In the genomic region with DNA sequence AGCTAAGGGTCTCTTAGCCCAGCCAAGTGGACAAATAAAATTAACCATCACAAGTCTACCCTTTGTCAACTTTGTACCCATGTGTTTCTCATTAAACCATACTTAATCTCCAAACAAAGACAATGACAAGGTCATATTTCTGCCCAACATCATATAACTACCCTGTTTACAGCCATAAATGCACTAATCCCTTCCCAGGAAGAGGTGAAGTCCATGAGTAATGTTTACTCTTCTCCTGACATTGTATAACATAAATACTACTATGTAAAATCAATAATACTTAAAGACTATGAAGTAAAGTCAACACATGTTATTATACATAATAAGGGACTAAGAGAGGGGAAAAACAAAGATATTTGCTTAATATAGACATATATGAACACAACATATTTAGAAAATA, we compare ENCODE assay signal across 1 cellular context.
A peak's percentile ranks its signal among the peaks of the same experiment; 100 is the strongest.
TF ChIP-seq lines count a peak whose summit lies in the region.

No MANE protein-coding gene starts in this region.

TF ChIP-seq in HepG2, 621 proteins besides CTCF, POLR2A, EP300 and RAD21 (continued from another document and continues in another):
- TF ChIP-seq, protein P1, sequence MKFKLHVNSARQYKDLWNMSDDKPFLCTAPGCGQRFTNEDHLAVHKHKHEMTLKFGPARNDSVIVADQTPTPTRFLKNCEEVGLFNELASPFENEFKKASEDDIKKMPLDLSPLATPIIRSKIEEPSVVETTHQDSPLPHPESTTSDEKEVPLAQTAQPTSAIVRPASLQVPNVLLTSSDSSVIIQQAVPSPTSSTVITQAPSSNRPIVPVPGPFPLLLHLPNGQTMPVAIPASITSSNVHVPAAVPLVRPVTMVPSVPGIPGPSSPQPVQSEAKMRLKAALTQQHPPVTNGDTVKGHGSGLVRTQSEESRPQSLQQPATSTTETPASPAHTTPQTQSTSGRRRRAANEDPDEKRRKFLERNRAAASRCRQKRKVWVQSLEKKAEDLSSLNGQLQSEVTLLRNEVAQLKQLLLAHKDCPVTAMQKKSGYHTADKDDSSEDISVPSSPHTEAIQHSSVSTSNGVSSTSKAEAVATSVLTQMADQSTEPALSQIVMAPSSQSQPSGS (CRISPR knock-in tag; IDR thresholded peaks at IDR 0.05) = no peak
- peak; percentile 69 for TF ChIP-seq RARA (CRISPR knock-in tag; IDR thresholded peaks at IDR 0.05)
- TF ChIP-seq PHF21A (CRISPR knock-in tag; IDR thresholded peaks at IDR 0.05) = no peak
- no peak for TF ChIP-seq ZFP41 (CRISPR knock-in tag; IDR thresholded peaks at IDR 0.05; ENCODE audit: borderline replicate concordance)
- no peak for TF ChIP-seq ZNF605 (CRISPR knock-in tag; IDR thresholded peaks at IDR 0.05)
- no peak for TF ChIP-seq NONO (IDR thresholded peaks at IDR 0.05)
- no peak for TF ChIP-seq NONO (CRISPR knock-in tag; conservative IDR thresholded peaks at IDR 0.05)
- TF ChIP-seq MAZ (IDR thresholded peaks at IDR 0.05; ENCODE audit: borderline replicate concordance, low read depth, low read length) = no peak
- no peak for TF ChIP-seq MAZ (CRISPR knock-in tag; IDR thresholded peaks at IDR 0.05; ENCODE audit: low read depth)
- no peak for TF ChIP-seq ZNF766 (CRISPR knock-in tag; IDR thresholded peaks at IDR 0.05; ENCODE audit: borderline replicate concordance)
- no peak for TF ChIP-seq ZNF343 (CRISPR knock-in tag; IDR thresholded peaks at IDR 0.05)
- peak; percentile 21; the same call in 1 of the 2 replicates for TF ChIP-seq SAP130 (CRISPR knock-in tag; IDR thresholded peaks at IDR 0.05; ENCODE audit: low read depth)
- TF ChIP-seq DNMT3B (CRISPR knock-in tag; conservative IDR thresholded peaks at IDR 0.05) = no peak
- TF ChIP-seq KDM6A (CRISPR knock-in tag; IDR thresholded peaks at IDR 0.05; ENCODE audit: low read depth) = peak; percentile 39; the same call in 1 of the 2 replicates
- no peak for TF ChIP-seq ZNF3 (CRISPR knock-in tag; IDR thresholded peaks at IDR 0.05)
- no peak for TF ChIP-seq MEF2D (CRISPR knock-in tag; IDR thresholded peaks at IDR 0.05)
- no peak for TF ChIP-seq ZNF619 (CRISPR knock-in tag; IDR thresholded peaks at IDR 0.05)
- no peak for TF ChIP-seq MBNL3 (CRISPR knock-in tag; conservative IDR thresholded peaks at IDR 0.05)
- TF ChIP-seq ZNF335 (CRISPR knock-in tag; IDR thresholded peaks at IDR 0.05) = no peak
- no peak for TF ChIP-seq BHLHE40 (IDR thresholded peaks at IDR 0.05; ENCODE audit: low read length)
- TF ChIP-seq ZNF562 (CRISPR knock-in tag; IDR thresholded peaks at IDR 0.05; ENCODE audit: borderline replicate concordance) = no peak
- no peak for TF ChIP-seq KLF6 (CRISPR knock-in tag; IDR thresholded peaks at IDR 0.05)
- no peak for TF ChIP-seq HOXA7 (CRISPR knock-in tag; IDR thresholded peaks at IDR 0.05)
- no peak for TF ChIP-seq ZNF160 (CRISPR knock-in tag; IDR thresholded peaks at IDR 0.05)
- TF ChIP-seq ZNF720 (CRISPR knock-in tag; IDR thresholded peaks at IDR 0.05) = no peak
- TF ChIP-seq, protein P2, sequence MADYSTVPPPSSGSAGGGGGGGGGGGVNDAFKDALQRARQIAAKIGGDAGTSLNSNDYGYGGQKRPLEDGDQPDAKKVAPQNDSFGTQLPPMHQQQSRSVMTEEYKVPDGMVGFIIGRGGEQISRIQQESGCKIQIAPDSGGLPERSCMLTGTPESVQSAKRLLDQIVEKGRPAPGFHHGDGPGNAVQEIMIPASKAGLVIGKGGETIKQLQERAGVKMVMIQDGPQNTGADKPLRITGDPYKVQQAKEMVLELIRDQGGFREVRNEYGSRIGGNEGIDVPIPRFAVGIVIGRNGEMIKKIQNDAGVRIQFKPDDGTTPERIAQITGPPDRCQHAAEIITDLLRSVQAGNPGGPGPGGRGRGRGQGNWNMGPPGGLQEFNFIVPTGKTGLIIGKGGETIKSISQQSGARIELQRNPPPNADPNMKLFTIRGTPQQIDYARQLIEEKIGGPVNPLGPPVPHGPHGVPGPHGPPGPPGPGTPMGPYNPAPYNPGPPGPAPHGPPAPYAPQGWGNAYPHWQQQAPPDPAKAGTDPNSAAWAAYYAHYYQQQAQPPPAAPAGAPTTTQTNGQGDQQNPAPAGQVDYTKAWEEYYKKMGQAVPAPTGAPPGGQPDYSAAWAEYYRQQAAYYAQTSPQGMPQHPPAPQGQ (CRISPR knock-in tag; IDR thresholded peaks at IDR 0.05; ENCODE audit: borderline replicate concordance) = no peak
- TF ChIP-seq RXRB (CRISPR knock-in tag; IDR thresholded peaks at IDR 0.05; ENCODE audit: borderline replicate concordance) = peak; percentile 53; the same call in 1 of the 2 replicates
- TF ChIP-seq NCOA2 (CRISPR knock-in tag; IDR thresholded peaks at IDR 0.05) = peak; percentile 65; the same call in 1 of the 2 replicates
- peak; percentile 80 for TF ChIP-seq GATAD2A (CRISPR knock-in tag; IDR thresholded peaks at IDR 0.05)
- no peak for TF ChIP-seq ZNF333 (CRISPR knock-in tag; IDR thresholded peaks at IDR 0.05; ENCODE audit: borderline replicate concordance)
- TF ChIP-seq ZNF589 (CRISPR knock-in tag; conservative IDR thresholded peaks at IDR 0.05) = no peak
- TF ChIP-seq ZSCAN12 (CRISPR knock-in tag; IDR thresholded peaks at IDR 0.05) = no peak
- no peak for TF ChIP-seq RFXAP (CRISPR knock-in tag; IDR thresholded peaks at IDR 0.05; ENCODE audit: borderline replicate concordance)
- TF ChIP-seq RBAK (CRISPR knock-in tag; IDR thresholded peaks at IDR 0.05) = no peak
- TF ChIP-seq THYN1 (CRISPR knock-in tag; IDR thresholded peaks at IDR 0.05; ENCODE audit: borderline replicate concordance, low read depth) = no peak
- TF ChIP-seq, protein P3, sequence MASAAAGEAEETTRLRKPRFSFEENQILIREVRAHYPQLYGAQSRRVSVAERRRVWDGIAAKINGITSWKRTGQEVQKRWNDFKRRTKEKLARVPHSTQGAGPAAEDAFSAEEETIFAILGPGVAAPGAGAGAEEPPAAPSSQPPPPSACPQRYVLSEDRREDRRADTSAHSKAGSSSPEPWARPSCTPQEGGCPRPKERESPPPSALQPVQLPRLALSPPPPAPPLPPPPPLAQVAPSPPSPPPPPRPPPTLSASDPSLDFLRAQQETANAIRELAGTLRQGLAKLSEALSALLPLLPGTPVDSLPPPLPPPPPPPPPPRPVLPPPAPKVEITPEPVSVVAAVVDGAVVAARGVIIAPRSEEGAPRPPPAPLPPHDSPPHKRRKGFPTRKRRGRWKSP (CRISPR knock-in tag; IDR thresholded peaks at IDR 0.05) = no peak
- TF ChIP-seq, protein P4, sequence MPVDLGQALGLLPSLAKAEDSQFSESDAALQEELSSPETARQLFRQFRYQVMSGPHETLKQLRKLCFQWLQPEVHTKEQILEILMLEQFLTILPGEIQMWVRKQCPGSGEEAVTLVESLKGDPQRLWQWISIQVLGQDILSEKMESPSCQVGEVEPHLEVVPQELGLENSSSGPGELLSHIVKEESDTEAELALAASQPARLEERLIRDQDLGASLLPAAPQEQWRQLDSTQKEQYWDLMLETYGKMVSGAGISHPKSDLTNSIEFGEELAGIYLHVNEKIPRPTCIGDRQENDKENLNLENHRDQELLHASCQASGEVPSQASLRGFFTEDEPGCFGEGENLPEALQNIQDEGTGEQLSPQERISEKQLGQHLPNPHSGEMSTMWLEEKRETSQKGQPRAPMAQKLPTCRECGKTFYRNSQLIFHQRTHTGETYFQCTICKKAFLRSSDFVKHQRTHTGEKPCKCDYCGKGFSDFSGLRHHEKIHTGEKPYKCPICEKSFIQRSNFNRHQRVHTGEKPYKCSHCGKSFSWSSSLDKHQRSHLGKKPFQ (CRISPR knock-in tag; IDR thresholded peaks at IDR 0.05; ENCODE audit: insufficient replicate concordance) = no peak
- TF ChIP-seq ZNF230 (CRISPR knock-in tag; IDR thresholded peaks at IDR 0.05) = no peak
- TF ChIP-seq ZBTB3 (CRISPR knock-in tag; IDR thresholded peaks at IDR 0.05; ENCODE audit: borderline replicate concordance, low read depth) = no peak
- no peak for TF ChIP-seq RARG (CRISPR knock-in tag; IDR thresholded peaks at IDR 0.05; ENCODE audit: low read depth)
- TF ChIP-seq, protein P5, sequence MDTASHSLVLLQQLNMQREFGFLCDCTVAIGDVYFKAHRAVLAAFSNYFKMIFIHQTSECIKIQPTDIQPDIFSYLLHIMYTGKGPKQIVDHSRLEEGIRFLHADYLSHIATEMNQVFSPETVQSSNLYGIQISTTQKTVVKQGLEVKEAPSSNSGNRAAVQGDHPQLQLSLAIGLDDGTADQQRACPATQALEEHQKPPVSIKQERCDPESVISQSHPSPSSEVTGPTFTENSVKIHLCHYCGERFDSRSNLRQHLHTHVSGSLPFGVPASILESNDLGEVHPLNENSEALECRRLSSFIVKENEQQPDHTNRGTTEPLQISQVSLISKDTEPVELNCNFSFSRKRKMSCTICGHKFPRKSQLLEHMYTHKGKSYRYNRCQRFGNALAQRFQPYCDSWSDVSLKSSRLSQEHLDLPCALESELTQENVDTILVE (CRISPR knock-in tag; IDR thresholded peaks at IDR 0.05) = no peak
- no peak for TF ChIP-seq ZNF773 (CRISPR knock-in tag; IDR thresholded peaks at IDR 0.05; ENCODE audit: borderline replicate concordance)
- TF ChIP-seq ZNF678 (CRISPR knock-in tag; IDR thresholded peaks at IDR 0.05) = no peak
- peak; percentile 80 for TF ChIP-seq FOXA3 (CRISPR knock-in tag; IDR thresholded peaks at IDR 0.05)
- no peak for TF ChIP-seq ZNF430 (CRISPR knock-in tag; IDR thresholded peaks at IDR 0.05)
- peak; percentile 54; the same call in 1 of the 2 replicates for TF ChIP-seq FOXJ3 (CRISPR knock-in tag; IDR thresholded peaks at IDR 0.05; ENCODE audit: borderline replicate concordance)
- TF ChIP-seq, protein P6, sequence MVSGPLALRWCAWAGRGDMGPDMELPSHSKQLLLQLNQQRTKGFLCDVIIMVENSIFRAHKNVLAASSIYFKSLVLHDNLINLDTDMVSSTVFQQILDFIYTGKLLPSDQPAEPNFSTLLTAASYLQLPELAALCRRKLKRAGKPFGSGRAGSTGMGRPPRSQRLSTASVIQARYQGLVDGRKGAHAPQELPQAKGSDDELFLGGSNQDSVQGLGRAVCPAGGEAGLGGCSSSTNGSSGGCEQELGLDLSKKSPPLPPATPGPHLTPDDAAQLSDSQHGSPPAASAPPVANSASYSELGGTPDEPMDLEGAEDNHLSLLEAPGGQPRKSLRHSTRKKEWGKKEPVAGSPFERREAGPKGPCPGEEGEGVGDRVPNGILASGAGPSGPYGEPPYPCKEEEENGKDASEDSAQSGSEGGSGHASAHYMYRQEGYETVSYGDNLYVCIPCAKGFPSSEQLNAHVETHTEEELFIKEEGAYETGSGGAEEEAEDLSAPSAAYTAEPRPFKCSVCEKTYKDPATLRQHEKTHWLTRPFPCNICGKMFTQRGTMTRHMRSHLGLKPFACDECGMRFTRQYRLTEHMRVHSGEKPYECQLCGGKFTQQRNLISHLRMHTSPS (CRISPR knock-in tag; IDR thresholded peaks at IDR 0.05; ENCODE audit: low read depth) = no peak
- no peak for TF ChIP-seq RCOR2 (CRISPR knock-in tag; IDR thresholded peaks at IDR 0.05)
- TF ChIP-seq MIER2 (CRISPR knock-in tag; IDR thresholded peaks at IDR 0.05) = no peak
- peak; percentile 78 for TF ChIP-seq HNF4A (CRISPR knock-in tag; IDR thresholded peaks at IDR 0.05)
- TF ChIP-seq, protein P7, sequence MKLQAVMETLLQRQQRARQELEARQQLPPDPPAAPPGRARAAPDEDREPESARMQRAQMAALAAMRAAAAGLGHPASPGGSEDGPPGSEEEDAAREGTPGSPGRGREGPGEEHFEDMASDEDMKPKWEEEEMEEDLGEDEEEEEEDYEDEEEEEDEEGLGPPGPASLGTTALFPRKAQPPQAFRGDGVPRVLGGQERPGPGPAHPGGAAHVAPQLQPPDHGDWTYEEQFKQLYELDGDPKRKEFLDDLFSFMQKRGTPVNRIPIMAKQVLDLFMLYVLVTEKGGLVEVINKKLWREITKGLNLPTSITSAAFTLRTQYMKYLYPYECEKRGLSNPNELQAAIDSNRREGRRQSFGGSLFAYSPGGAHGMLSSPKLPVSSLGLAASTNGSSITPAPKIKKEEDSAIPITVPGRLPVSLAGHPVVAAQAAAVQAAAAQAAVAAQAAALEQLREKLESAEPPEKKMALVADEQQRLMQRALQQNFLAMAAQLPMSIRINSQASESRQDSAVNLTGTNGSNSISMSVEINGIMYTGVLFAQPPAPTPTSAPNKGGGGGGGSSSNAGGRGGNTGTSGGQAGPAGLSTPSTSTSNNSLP (IDR thresholded peaks at IDR 0.05; ENCODE audit: low read depth, low read length) = peak; percentile 78
- TF ChIP-seq, protein P8, sequence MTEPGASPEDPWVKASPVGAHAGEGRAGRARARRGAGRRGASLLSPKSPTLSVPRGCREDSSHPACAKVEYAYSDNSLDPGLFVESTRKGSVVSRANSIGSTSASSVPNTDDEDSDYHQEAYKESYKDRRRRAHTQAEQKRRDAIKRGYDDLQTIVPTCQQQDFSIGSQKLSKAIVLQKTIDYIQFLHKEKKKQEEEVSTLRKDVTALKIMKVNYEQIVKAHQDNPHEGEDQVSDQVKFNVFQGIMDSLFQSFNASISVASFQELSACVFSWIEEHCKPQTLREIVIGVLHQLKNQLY (CRISPR knock-in tag; IDR thresholded peaks at IDR 0.05) = no peak
- TF ChIP-seq TAF1 (CRISPR knock-in tag; IDR thresholded peaks at IDR 0.05) = no peak
- TF ChIP-seq, protein P9, sequence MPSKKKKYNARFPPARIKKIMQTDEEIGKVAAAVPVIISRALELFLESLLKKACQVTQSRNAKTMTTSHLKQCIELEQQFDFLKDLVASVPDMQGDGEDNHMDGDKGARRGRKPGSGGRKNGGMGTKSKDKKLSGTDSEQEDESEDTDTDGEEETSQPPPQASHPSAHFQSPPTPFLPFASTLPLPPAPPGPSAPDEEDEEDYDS (CRISPR knock-in tag; IDR thresholded peaks at IDR 0.05) = no peak
- TF ChIP-seq, protein P10, sequence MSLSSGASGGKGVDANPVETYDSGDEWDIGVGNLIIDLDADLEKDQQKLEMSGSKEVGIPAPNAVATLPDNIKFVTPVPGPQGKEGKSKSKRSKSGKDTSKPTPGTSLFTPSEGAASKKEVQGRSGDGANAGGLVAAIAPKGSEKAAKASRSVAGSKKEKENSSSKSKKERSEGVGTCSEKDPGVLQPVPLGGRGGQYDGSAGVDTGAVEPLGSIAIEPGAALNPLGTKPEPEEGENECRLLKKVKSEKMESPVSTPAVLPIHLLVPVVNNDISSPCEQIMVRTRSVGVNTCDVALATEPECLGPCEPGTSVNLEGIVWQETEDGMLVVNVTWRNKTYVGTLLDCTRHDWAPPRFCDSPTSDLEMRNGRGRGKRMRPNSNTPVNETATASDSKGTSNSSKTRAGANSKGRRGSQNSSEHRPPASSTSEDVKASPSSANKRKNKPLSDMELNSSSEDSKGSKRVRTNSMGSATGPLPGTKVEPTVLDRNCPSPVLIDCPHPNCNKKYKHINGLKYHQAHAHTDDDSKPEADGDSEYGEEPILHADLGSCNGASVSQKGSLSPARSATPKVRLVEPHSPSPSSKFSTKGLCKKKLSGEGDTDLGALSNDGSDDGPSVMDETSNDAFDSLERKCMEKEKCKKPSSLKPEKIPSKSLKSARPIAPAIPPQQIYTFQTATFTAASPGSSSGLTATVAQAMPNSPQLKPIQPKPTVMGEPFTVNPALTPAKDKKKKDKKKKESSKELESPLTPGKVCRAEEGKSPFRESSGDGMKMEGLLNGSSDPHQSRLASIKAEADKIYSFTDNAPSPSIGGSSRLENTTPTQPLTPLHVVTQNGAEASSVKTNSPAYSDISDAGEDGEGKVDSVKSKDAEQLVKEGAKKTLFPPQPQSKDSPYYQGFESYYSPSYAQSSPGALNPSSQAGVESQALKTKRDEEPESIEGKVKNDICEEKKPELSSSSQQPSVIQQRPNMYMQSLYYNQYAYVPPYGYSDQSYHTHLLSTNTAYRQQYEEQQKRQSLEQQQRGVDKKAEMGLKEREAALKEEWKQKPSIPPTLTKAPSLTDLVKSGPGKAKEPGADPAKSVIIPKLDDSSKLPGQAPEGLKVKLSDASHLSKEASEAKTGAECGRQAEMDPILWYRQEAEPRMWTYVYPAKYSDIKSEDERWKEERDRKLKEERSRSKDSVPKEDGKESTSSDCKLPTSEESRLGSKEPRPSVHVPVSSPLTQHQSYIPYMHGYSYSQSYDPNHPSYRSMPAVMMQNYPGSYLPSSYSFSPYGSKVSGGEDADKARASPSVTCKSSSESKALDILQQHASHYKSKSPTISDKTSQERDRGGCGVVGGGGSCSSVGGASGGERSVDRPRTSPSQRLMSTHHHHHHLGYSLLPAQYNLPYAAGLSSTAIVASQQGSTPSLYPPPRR (CRISPR knock-in tag; IDR thresholded peaks at IDR 0.05; ENCODE audit: borderline replicate concordance) = peak; percentile 45; the same call in 1 of the 2 replicates
